28 cellular contexts compared by ENCODE assay signal in the genomic region with DNA sequence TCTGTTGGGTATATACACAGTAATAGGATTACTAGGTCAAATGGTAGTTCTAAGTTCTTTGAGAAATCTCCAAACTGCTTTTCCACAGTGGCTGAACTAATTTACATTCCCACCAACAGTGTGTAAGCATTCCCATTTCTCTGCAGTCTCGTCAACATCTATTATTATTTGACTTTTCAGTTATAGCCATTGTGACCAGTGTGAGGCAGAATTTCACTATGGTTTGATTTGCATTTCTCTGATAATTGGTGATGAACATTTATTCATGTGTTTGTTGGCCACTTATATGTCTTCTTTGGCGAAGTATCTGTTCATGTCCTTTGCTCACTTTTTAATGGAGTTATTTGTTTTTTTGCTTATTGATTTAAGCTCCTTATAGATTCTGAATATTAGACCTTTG.
A peak's percentile ranks its signal among the peaks of the same experiment; 100 is the strongest.
DNase-seq lines count a peak whose midpoint lies in the region; ATAC-seq and TF ChIP-seq lines count a peak whose summit lies in the region.
"Had no signal": no experiment of that assay in that cellular context is flagged by ENCODE, and none has a peak within 500 bp of the region (broad histone marks: within the 10 kb centered on the region; RNA-seq: fewer than 3 reads in every experiment).

No MANE protein-coding gene starts in this region.

- H3K4me1 ChIP-seq in DND-41 (ENCODE audit: insufficient read depth, low read length): peaks cover 5% of the 10 kb centered on the region; the same call in 1 of the 2 replicates
- H3K4me1 ChIP-seq: adrenal gland, Caco-2, HAP-1, suprapubic skin, upper lobe of left lung had no signal

- CTCF ChIA-PET in CD4-positive, alpha-beta T cell (lab: Charles Lee): interaction anchor here (2.0 kb wide), 1 partner anchor 10 kb away, joined by 4 read pairs; no protein-coding TSS in a partner anchor

- in situ Hi-C loops in SK-MEL-5 (cut with HindIII; ENCODE audit: low pct_unique_long_range_greater_than_20kb, low sequenced_read_pairs): no loop called here

- no peaks in the 10 kb centered on the region for H3K27me3 ChIP-seq in DND-41 (ENCODE audit: insufficient read depth, low read length, poor library complexity)
- no peaks in the 10 kb centered on the region for H3K27me3 ChIP-seq in CD4-positive, alpha-beta T cell (ENCODE audit: control insufficient read depth, insufficient read depth, low read length)
- H3K27me3 ChIP-seq: adrenal gland, ovary, suprapubic skin, upper lobe of left lung had no signal

- no peaks in the 10 kb centered on the region for H4K20me1 ChIP-seq in DND-41 (ENCODE audit: insufficient read depth, low read length)

- H3K27ac ChIP-seq in DND-41 (ENCODE audit: low read length): no peak overlapping the region
- H3K27ac ChIP-seq in CD4-positive, alpha-beta T cell (ENCODE audit: low read depth, low read length): no peak overlapping the region
- H3K27ac ChIP-seq: adrenal gland, ovary, suprapubic skin, upper lobe of left lung had no signal

- no peak overlapping the region for H3K9ac ChIP-seq in DND-41 (ENCODE audit: low read depth, low read length)

- POLR2A ChIA-PET in CD4-positive, alpha-beta T cell (lab: Charles Lee): no interaction called here

- H3K4me3 ChIP-seq in DND-41 (ENCODE audit: low read depth in 1 of 2, low read length in 2 of 2): no peak overlapping the region
- H3K4me3 ChIP-seq: adrenal gland, HAP-1, ovary, suprapubic skin, upper lobe of left lung had no signal

- H3K9me3 Mint-ChIP-seq in HFFc6 (no peaks in the 10 kb centered on the region), immature natural killer cell (peaks cover 0 to 3% (median 0%) of the 10 kb centered on the region in 6 donors)
- no peaks in the 10 kb centered on the region for H3K9me3 Mint-ChIP-seq in activated T-cell treated with anti-CD3 and anti-CD28 coated beads, Interleukin-2, amount 50 U/mL, for 24 hours
- H3K9me3 Mint-ChIP-seq in CD4-positive, alpha-beta T cell: no peaks in the 10 kb centered on the region
- H3K9me3 Mint-ChIP-seq: activated CD8-positive, alpha-beta T cell treated with anti-CD3 and anti-CD28 coated beads for 36 hours; activated T-helper 17 cell treated with anti-CD3 and anti-CD28 coated beads, Interleukin-2, amount 50 U/mL, for 72 hours; central memory CD8-positive, alpha-beta T cell had no signal

- H3K9me3 ChIP-seq in DND-41 (ENCODE audit: insufficient read depth, low read length, severe bottlenecking): peaks cover 12% of the 10 kb centered on the region
- H3K9me3 ChIP-seq in CD4-positive, alpha-beta T cell (ENCODE audit: control insufficient read depth, low read length): no peaks in the 10 kb centered on the region
- H3K9me3 ChIP-seq: adrenal gland, Caco-2, HAP-1, ovary, suprapubic skin, upper lobe of left lung had no signal

- no peaks in the 10 kb centered on the region for H3K79me2 ChIP-seq in DND-41 (ENCODE audit: insufficient read depth, low read length)

- H3K4me1 Mint-ChIP-seq in HFFc6 (ENCODE audit: low read depth) (no peaks in the 10 kb centered on the region; the same call in 1 of the 2 replicates), immature natural killer cell (no peaks in the 10 kb centered on the region)
- H3K4me1 Mint-ChIP-seq in activated T-cell treated with anti-CD3 and anti-CD28 coated beads, Interleukin-2, amount 50 U/mL, for 24 hours (ENCODE audit: low read depth): peaks cover 2% of the 10 kb centered on the region
- H3K4me1 Mint-ChIP-seq in CD4-positive, alpha-beta T cell (ENCODE audit: low read depth): no peaks in the 10 kb centered on the region
- H3K4me1 Mint-ChIP-seq: activated naive CD4-positive, alpha-beta T cell treated with anti-CD3 and anti-CD28 coated beads, Interleukin-2, amount 10 ng/mL, durations not matched to agents 7 days and 5 days; activated T-helper 17 cell treated with anti-CD3 and anti-CD28 coated beads, Interleukin-2, amount 50 U/mL, for 72 hours; central memory CD8-positive, alpha-beta T cell had no signal

- no peak for DNase-seq in DND-41
- DNase-seq in HFFc6: no peak
- peak; percentile 19 for DNase-seq in SK-MEL-5 (ENCODE audit: low read depth, low spot score)
- peak in 2 of 3 donors; percentile 9 to 10 for DNase-seq in immature natural killer cell
- no peak for DNase-seq in activated T-cell treated with anti-CD3 and anti-CD28 coated beads, Interleukin-2, amount 50 U/mL, for 24 hours
- no peak for DNase-seq in hepatic stellate cell (ENCODE audit: low spot score)
- DNase-seq in CD4-positive, alpha-beta T cell: no peak
- DNase-seq: activated CD8-positive, alpha-beta memory T cell treated with anti-CD3 and anti-CD28 coated beads, Interleukin-2, amount 50 U/mL, for 48 hours; activated CD8-positive, alpha-beta T cell treated with anti-CD3 and anti-CD28 coated beads for 36 hours; activated naive CD4-positive, alpha-beta T cell treated with anti-CD3 and anti-CD28 coated beads, Interleukin-2, amount 10 ng/mL, durations not matched to agents 7 days and 5 days; adrenal gland; C1 segment of cervical spinal cord; Caco-2; hippocampal formation; mammary epithelial cell; NCI-H2029; NCI-H526; ovary; SHP77; stimulated activated naive CD4-positive, alpha-beta T cell; upper lobe of left lung had no signal

- no peak overlapping the region for H3K27ac Mint-ChIP-seq in HFFc6
- no peak overlapping the region for H3K27ac Mint-ChIP-seq in immature natural killer cell
- no peak overlapping the region for H3K27ac Mint-ChIP-seq in activated T-cell treated with anti-CD3 and anti-CD28 coated beads, Interleukin-2, amount 50 U/mL, for 24 hours
- H3K27ac Mint-ChIP-seq in CD4-positive, alpha-beta T cell: no peak overlapping the region
- H3K27ac Mint-ChIP-seq: activated CD8-positive, alpha-beta T cell treated with anti-CD3 and anti-CD28 coated beads for 36 hours; activated naive CD4-positive, alpha-beta T cell treated with anti-CD3 and anti-CD28 coated beads, Interleukin-2, amount 10 ng/mL, durations not matched to agents 7 days and 5 days; activated T-helper 17 cell treated with anti-CD3 and anti-CD28 coated beads, Interleukin-2, amount 50 U/mL, for 72 hours; T-helper 2 cell treated with Interferon-gamma antibody and Interleukin-4, amounts not matched to agents 5 μg/mL and 100 μg/mL, for 36 hours had no signal

- no peaks in the 10 kb centered on the region for H3K36me3 Mint-ChIP-seq in HFFc6 (ENCODE audit: low read depth)
- H3K36me3 Mint-ChIP-seq in immature natural killer cell: peaks cover 0 to 3% (median 0%) of the 10 kb centered on the region in 3 donors
- no peaks in the 10 kb centered on the region for H3K36me3 Mint-ChIP-seq in activated T-cell treated with anti-CD3 and anti-CD28 coated beads, Interleukin-2, amount 50 U/mL, for 24 hours (ENCODE audit: low read depth)
- H3K36me3 Mint-ChIP-seq in CD4-positive, alpha-beta T cell (ENCODE audit: low read depth): no peaks in the 10 kb centered on the region
- H3K36me3 Mint-ChIP-seq: activated naive CD4-positive, alpha-beta T cell treated with anti-CD3 and anti-CD28 coated beads, Interleukin-2, amount 10 ng/mL, durations not matched to agents 7 days and 5 days; IgD-negative memory B cell had no signal

- H3K27me3 Mint-ChIP-seq in HFFc6 (ENCODE audit: insufficient read depth): peaks cover 12% of the 10 kb centered on the region
- peaks cover 4 to 5% (median 5%) of the 10 kb centered on the region in 3 donors for H3K27me3 Mint-ChIP-seq in immature natural killer cell (ENCODE audit: low read depth in 3 of 3)
- peaks cover 3% of the 10 kb centered on the region for H3K27me3 Mint-ChIP-seq in activated T-cell treated with anti-CD3 and anti-CD28 coated beads, Interleukin-2, amount 50 U/mL, for 24 hours
- no peaks in the 10 kb centered on the region for H3K27me3 Mint-ChIP-seq in CD4-positive, alpha-beta T cell
- H3K27me3 Mint-ChIP-seq: activated T-helper 17 cell treated with anti-CD3 and anti-CD28 coated beads, Interleukin-2, amount 50 U/mL, for 72 hours; central memory CD8-positive, alpha-beta T cell; IgD-negative memory B cell had no signal

- H3K4me2 ChIP-seq in DND-41 (ENCODE audit: insufficient read depth, low read length): no peak overlapping the region

- intact Hi-C loops in CD4-positive, alpha-beta T cell (cut with DNase I, micrococcal nuclease): loop anchor here (2.0 to 5.0 kb wide), 2 partner anchors 666 to 716 kb away; no protein-coding TSS in a partner anchor

- ATAC-seq in DND-41 (ENCODE audit: insufficient read depth, low read depth): no peak
- no peak for ATAC-seq in CD4-positive, alpha-beta T cell (ENCODE audit: poor library complexity)
- ATAC-seq: activated CD8-positive, alpha-beta T cell treated with anti-CD3 and anti-CD28 coated beads for 36 hours; activated T-helper 17 cell treated with anti-CD3 and anti-CD28 coated beads, Interleukin-2, amount 50 U/mL, for 72 hours; Panc1 had no signal

- H2AFZ ChIP-seq in DND-41 (ENCODE audit: low read depth, low read length): no peak overlapping the region

- H3K36me3 ChIP-seq in DND-41 (ENCODE audit: insufficient read depth, low read length): no peaks in the 10 kb centered on the region
- H3K36me3 ChIP-seq: adrenal gland, HAP-1, ovary, suprapubic skin, upper lobe of left lung had no signal

- TF ChIP-seq CTCF in DND-41 (IDR thresholded peaks at IDR 0.05; ENCODE audit: borderline replicate concordance, extremely low read depth, low read length, poor library complexity, severe bottlenecking) (peak; percentile 25), HFFc6 (IDR thresholded peaks at IDR 0.05) (peak; percentile 46; the same call in 1 of the 2 replicates)
- no peak for TF ChIP-seq CTCF in CD4-positive, alpha-beta T cell (IDR thresholded peaks at IDR 0.05)

- H3K4me3 Mint-ChIP-seq in HFFc6 (no peak overlapping the region), immature natural killer cell (no peak overlapping the region)
- no peak overlapping the region for H3K4me3 Mint-ChIP-seq in activated T-cell treated with anti-CD3 and anti-CD28 coated beads, Interleukin-2, amount 50 U/mL, for 24 hours
- H3K4me3 Mint-ChIP-seq in CD4-positive, alpha-beta T cell: no peak overlapping the region
- H3K4me3 Mint-ChIP-seq: activated CD8-positive, alpha-beta T cell treated with anti-CD3 and anti-CD28 coated beads for 36 hours; activated naive CD4-positive, alpha-beta T cell treated with anti-CD3 and anti-CD28 coated beads, Interleukin-2, amount 10 ng/mL, durations not matched to agents 7 days and 5 days; activated T-helper 17 cell treated with anti-CD3 and anti-CD28 coated beads, Interleukin-2, amount 50 U/mL, for 72 hours; central memory CD8-positive, alpha-beta T cell; IgD-negative memory B cell; T-helper 2 cell treated with Interferon-gamma antibody and Interleukin-4, amounts not matched to agents 5 μg/mL and 100 μg/mL, for 36 hours had no signal

Comparison
In these comparisons a context has a peak if more than half of its experiments do, and no peak if none do; other contexts are left out.
1. DNase-seq: peak in SK-MEL-5 (single experiment) and immature natural killer cell (2 of 3); none in DND-41 (single experiment), HFFc6 (single experiment), activated T-cell treated with anti-CD3 and anti-CD28 coated beads, Interleukin-2, amount 50 U/mL, for 24 hours (single experiment), hepatic stellate cell (single experiment) and CD4-positive, alpha-beta T cell (0 of 10).